ENCODE assay signal across 8 cellular contexts in genomic region chr7:107579546-107579880, GRCh38. TPM values are rescaled to one million over a fixed set of nuclear protein-coding genes. Genes with fewer than 3 reads are reported as not detected.
DNase-seq lines count a peak whose midpoint lies in the region; ATAC-seq lines count a peak whose summit lies in the region.

No MANE protein-coding gene starts in this region.

- H3K4me3 Mint-ChIP-seq in activated T-cell treated with anti-CD3 and anti-CD28 coated beads, Interleukin-2, amount 50 U/mL, for 72 hours = peak overlapping the region; percentile 89 to 96
- H3K4me3 Mint-ChIP-seq in activated naive CD8-positive, alpha-beta T cell treated with anti-CD3 and anti-CD28 coated beads for 36 hours = peak overlapping the region; percentile 88
- peak overlapping the region; percentile 89 to 95 (median 92) for H3K4me3 Mint-ChIP-seq in immature natural killer cell

- peak overlapping the region; percentile 93 for H3K27ac Mint-ChIP-seq in activated T-cell treated with anti-CD3 and anti-CD28 coated beads, Interleukin-2, amount 50 U/mL, for 72 hours
- H3K27ac Mint-ChIP-seq in activated naive CD8-positive, alpha-beta T cell treated with anti-CD3 and anti-CD28 coated beads for 36 hours = peak overlapping the region; percentile 85
- H3K27ac Mint-ChIP-seq in immature natural killer cell = peak overlapping the region; percentile 81 to 93 (median 90)

- H3K27me3 Mint-ChIP-seq in activated T-cell treated with anti-CD3 and anti-CD28 coated beads, Interleukin-2, amount 50 U/mL, for 72 hours (ENCODE audit: low read depth) = no peaks in the 10 kb centered on the region
- H3K27me3 Mint-ChIP-seq in activated naive CD8-positive, alpha-beta T cell treated with anti-CD3 and anti-CD28 coated beads for 36 hours = no peaks in the 10 kb centered on the region
- peaks cover 3 to 6% (median 4%) of the 10 kb centered on the region in 3 donors for H3K27me3 Mint-ChIP-seq in immature natural killer cell (ENCODE audit: low read depth in 3 of 3)

- peaks cover 28% of the 10 kb centered on the region for H3K4me1 Mint-ChIP-seq in activated T-cell treated with anti-CD3 and anti-CD28 coated beads, Interleukin-2, amount 50 U/mL, for 72 hours (ENCODE audit: low read depth)
- H3K4me1 Mint-ChIP-seq in activated naive CD8-positive, alpha-beta T cell treated with anti-CD3 and anti-CD28 coated beads for 36 hours = peaks cover 16% of the 10 kb centered on the region
- H3K4me1 Mint-ChIP-seq in immature natural killer cell = peaks cover 19 to 41% of the 10 kb centered on the region in 2 donors

- peak in 1 of 2 donors; percentile 9 for ATAC-seq in activated T-cell treated with anti-CD3 and anti-CD28 coated beads, Interleukin-2, amount 50 U/mL, for 72 hours (replicated peaks in 1 of 2)

- H3K36me3 Mint-ChIP-seq in activated T-cell treated with anti-CD3 and anti-CD28 coated beads, Interleukin-2, amount 50 U/mL, for 72 hours (ENCODE audit: insufficient read depth in 2 of 2) = no peaks in the 10 kb centered on the region
- H3K36me3 Mint-ChIP-seq in activated naive CD8-positive, alpha-beta T cell treated with anti-CD3 and anti-CD28 coated beads for 36 hours = peaks cover 14% of the 10 kb centered on the region
- H3K36me3 Mint-ChIP-seq in immature natural killer cell = peaks cover 0 to 7% (median 4%) of the 10 kb centered on the region in 3 donors

- H3K9me3 Mint-ChIP-seq in activated T-cell treated with anti-CD3 and anti-CD28 coated beads, Interleukin-2, amount 50 U/mL, for 72 hours = no peaks in the 10 kb centered on the region
- no peaks in the 10 kb centered on the region for H3K9me3 Mint-ChIP-seq in activated naive CD8-positive, alpha-beta T cell treated with anti-CD3 and anti-CD28 coated beads for 36 hours
- no peaks in the 10 kb centered on the region for H3K9me3 Mint-ChIP-seq in immature natural killer cell

- in situ Hi-C loops in G401 (cut with HindIII; ENCODE audit: low sequenced_read_pairs) = no loop called here

- H3K27ac ChIP-seq in substantia nigra (ENCODE audit: low read depth, low read length, poor library complexity, severe bottlenecking) = peak overlapping the region; percentile 69

- DNase-seq in activated T-cell treated with anti-CD3 and anti-CD28 coated beads, Interleukin-2, amount 50 U/mL, for 72 hours = no peak
- no peak for DNase-seq in activated T-cell treated with anti-CD3 and anti-CD28 coated beads, Interleukin-2, amount 50 U/mL, for 1 hour
- no peak for DNase-seq in activated naive CD8-positive, alpha-beta T cell treated with anti-CD3 and anti-CD28 coated beads for 36 hours
- DNase-seq in immature natural killer cell (no peak), substantia nigra (lab: John Stamatoyannopoulos, UW) (peak in 2 of 49 donors; percentile 22 to 33), kidney tubule cell (ENCODE audit: low spot score) (no peak), hippocampal formation (lab: John Stamatoyannopoulos, UW) (no peak), G401 (ENCODE audit: low spot score) (no peak)

RNA-seq across cellular contexts. Expression of gene BCAP29, which starts 0.5 kb away (rescaled TPM):
- total RNA-seq in activated T-cell treated with anti-CD3 and anti-CD28 coated beads, Interleukin-2, amount 50 U/mL, for 72 hours = 10 to 100 TPM; 37.8 to 44.3 TPM
- total RNA-seq in activated naive CD8-positive, alpha-beta T cell treated with anti-CD3 and anti-CD28 coated beads for 36 hours = 10 to 100 TPM; 23.8 to 25.7 TPM
- 10 to 100 TPM; 29.9 to 65.7 (median 46.5) TPM for polyA plus RNA-seq in immature natural killer cell
- 27.0 and 29.7 TPM in 2 replicates for total RNA-seq in G401 (2014; rRNA removed; shearing (Covaris generic))

RNA-seq across cellular contexts. Expression of gene DUS4L, which starts 15.7 kb away (rescaled TPM):
- 10 to 100 TPM; 14.9 to 16.3 TPM for total RNA-seq in activated T-cell treated with anti-CD3 and anti-CD28 coated beads, Interleukin-2, amount 50 U/mL, for 72 hours
- 10 to 100 TPM; 14.5 to 15.3 TPM for total RNA-seq in activated naive CD8-positive, alpha-beta T cell treated with anti-CD3 and anti-CD28 coated beads for 36 hours
- polyA plus RNA-seq in immature natural killer cell = 1 to 10 TPM; 3.7 to 7.3 (median 4.1) TPM
- total RNA-seq in G401 (2014; rRNA removed; shearing (Covaris generic)) = 10.7 and 11.4 TPM in 2 replicates

RNA-seq across cellular contexts. Expression of gene COG5, which starts 15.8 kb away (rescaled TPM):
- 10 to 100 TPM; 30.4 to 55.5 TPM for total RNA-seq in activated T-cell treated with anti-CD3 and anti-CD28 coated beads, Interleukin-2, amount 50 U/mL, for 72 hours
- total RNA-seq in activated naive CD8-positive, alpha-beta T cell treated with anti-CD3 and anti-CD28 coated beads for 36 hours = 10 to 100 TPM; 29.6 TPM
- polyA plus RNA-seq in immature natural killer cell = 10 to 100 TPM; 16.8 to 30.5 (median 22.2) TPM
- total RNA-seq in G401 (2014; rRNA removed; shearing (Covaris generic)) = 25.4 and 65.3 TPM in 2 replicates
